ENCODE assay signal across 3 cellular contexts in genomic region chr9:6667080-6667479, GRCh38.
TF ChIP-seq lines count a peak whose summit lies in the region.

No MANE protein-coding gene starts in this region.

TF ChIP-seq in HepG2, 621 proteins besides CTCF, POLR2A, EP300 and RAD21:
- TF ChIP-seq ZNF558 (CRISPR knock-in tag; IDR thresholded peaks at IDR 0.05; ENCODE audit: borderline replicate concordance) (no peak), THAP11 (CRISPR knock-in tag; IDR thresholded peaks at IDR 0.05) (no peak)
- TF ChIP-seq, protein P1, sequence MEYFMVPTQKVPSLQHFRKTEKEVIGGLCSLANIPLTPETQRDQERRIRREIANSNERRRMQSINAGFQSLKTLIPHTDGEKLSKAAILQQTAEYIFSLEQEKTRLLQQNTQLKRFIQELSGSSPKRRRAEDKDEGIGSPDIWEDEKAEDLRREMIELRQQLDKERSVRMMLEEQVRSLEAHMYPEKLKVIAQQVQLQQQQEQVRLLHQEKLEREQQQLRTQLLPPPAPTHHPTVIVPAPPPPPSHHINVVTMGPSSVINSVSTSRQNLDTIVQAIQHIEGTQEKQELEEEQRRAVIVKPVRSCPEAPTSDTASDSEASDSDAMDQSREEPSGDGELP (IDR thresholded peaks at IDR 0.05; ENCODE audit: borderline replicate concordance, low read depth), result no peak

TF ChIP-seq in HCT116, 20 proteins besides CTCF, POLR2A, EP300 and RAD21:
- no peak for TF ChIP-seq EGR1 (IDR thresholded peaks at IDR 0.05; ENCODE audit: low read depth)
- no peak for TF ChIP-seq EZH2 (IDR thresholded peaks at IDR 0.05)
- no peak for TF ChIP-seq ELF1 (IDR thresholded peaks at IDR 0.05; ENCODE audit: borderline replicate concordance, low read depth)
- TF ChIP-seq FOSL1 (IDR thresholded peaks at IDR 0.05; ENCODE audit: low read depth), result no peak
- no peak for TF ChIP-seq MAX (IDR thresholded peaks at IDR 0.05)
- no peak for TF ChIP-seq SIN3A (IDR thresholded peaks at IDR 0.05; ENCODE audit: low read depth)
- no peak for TF ChIP-seq EZH2phosphoT487 (IDR thresholded peaks at IDR 0.05; ENCODE audit: borderline replicate concordance)
- no peak for TF ChIP-seq SRF (IDR thresholded peaks at IDR 0.05; ENCODE audit: low read depth)
- no peak for TF ChIP-seq REST (IDR thresholded peaks at IDR 0.05; ENCODE audit: low read depth)
- no peak for TF ChIP-seq POLR2AphosphoS5 (IDR thresholded peaks at IDR 0.05; ENCODE audit: low read depth, low read length)
- TF ChIP-seq, protein P2, sequence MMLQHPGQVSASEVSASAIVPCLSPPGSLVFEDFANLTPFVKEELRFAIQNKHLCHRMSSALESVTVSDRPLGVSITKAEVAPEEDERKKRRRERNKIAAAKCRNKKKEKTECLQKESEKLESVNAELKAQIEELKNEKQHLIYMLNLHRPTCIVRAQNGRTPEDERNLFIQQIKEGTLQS (IDR thresholded peaks at IDR 0.05), result no peak
- TF ChIP-seq JUND (IDR thresholded peaks at IDR 0.05), result no peak
- TF ChIP-seq YY1 (IDR thresholded peaks at IDR 0.05; ENCODE audit: extremely low read depth, insufficient replicate concordance, low read depth, low read length), result no peak
- no peak for TF ChIP-seq ZFX (IDR thresholded peaks at IDR 0.05)
- TF ChIP-seq SP1 (IDR thresholded peaks at IDR 0.05; ENCODE audit: low read depth), result no peak
- no peak for TF ChIP-seq ZNF274 (IDR thresholded peaks at IDR 0.05; ENCODE audit: low read depth, low read length)
- TF ChIP-seq, protein P3, sequence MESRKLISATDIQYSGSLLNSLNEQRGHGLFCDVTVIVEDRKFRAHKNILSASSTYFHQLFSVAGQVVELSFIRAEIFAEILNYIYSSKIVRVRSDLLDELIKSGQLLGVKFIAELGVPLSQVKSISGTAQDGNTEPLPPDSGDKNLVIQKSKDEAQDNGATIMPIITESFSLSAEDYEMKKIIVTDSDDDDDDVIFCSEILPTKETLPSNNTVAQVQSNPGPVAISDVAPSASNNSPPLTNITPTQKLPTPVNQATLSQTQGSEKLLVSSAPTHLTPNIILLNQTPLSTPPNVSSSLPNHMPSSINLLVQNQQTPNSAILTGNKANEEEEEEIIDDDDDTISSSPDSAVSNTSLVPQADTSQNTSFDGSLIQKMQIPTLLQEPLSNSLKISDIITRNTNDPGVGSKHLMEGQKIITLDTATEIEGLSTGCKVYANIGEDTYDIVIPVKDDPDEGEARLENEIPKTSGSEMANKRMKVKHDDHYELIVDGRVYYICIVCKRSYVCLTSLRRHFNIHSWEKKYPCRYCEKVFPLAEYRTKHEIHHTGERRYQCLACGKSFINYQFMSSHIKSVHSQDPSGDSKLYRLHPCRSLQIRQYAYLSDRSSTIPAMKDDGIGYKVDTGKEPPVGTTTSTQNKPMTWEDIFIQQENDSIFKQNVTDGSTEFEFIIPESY (IDR thresholded peaks at IDR 0.05; ENCODE audit: extremely low read depth, insufficient replicate concordance, low read length), result no peak

TF ChIP-seq in GM12878, 131 proteins besides CTCF, POLR2A, EP300 and RAD21:
- TF ChIP-seq ATF2 (IDR thresholded peaks at IDR 0.05; ENCODE audit: low read length), result no peak
- no peak for TF ChIP-seq POLR2AphosphoS2 (IDR thresholded peaks at IDR 0.05; ENCODE audit: low read depth, low read length)
- TF ChIP-seq HDAC2 (IDR thresholded peaks at IDR 0.05), result no peak
- TF ChIP-seq, protein P4, sequence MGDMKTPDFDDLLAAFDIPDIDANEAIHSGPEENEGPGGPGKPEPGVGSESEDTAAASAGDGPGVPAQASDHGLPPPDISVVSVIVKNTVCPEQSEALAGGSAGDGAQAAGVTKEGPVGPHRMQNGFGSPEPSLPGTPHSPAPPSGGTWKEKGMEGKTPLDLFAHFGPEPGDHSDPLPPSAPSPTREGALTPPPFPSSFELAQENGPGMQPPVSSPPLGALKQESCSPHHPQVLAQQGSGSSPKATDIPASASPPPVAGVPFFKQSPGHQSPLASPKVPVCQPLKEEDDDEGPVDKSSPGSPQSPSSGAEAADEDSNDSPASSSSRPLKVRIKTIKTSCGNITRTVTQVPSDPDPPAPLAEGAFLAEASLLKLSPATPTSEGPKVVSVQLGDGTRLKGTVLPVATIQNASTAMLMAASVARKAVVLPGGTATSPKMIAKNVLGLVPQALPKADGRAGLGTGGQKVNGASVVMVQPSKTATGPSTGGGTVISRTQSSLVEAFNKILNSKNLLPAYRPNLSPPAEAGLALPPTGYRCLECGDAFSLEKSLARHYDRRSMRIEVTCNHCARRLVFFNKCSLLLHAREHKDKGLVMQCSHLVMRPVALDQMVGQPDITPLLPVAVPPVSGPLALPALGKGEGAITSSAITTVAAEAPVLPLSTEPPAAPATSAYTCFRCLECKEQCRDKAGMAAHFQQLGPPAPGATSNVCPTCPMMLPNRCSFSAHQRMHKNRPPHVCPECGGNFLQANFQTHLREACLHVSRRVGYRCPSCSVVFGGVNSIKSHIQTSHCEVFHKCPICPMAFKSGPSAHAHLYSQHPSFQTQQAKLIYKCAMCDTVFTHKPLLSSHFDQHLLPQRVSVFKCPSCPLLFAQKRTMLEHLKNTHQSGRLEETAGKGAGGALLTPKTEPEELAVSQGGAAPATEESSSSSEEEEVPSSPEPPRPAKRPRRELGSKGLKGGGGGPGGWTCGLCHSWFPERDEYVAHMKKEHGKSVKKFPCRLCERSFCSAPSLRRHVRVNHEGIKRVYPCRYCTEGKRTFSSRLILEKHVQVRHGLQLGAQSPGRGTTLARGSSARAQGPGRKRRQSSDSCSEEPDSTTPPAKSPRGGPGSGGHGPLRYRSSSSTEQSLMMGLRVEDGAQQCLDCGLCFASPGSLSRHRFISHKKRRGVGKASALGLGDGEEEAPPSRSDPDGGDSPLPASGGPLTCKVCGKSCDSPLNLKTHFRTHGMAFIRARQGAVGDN (IDR thresholded peaks at IDR 0.05), result no peak
- TF ChIP-seq SPI1 (IDR thresholded peaks at IDR 0.05; ENCODE audit: borderline replicate concordance, insufficient read depth, low read depth, low read length), result no peak
- no peak for TF ChIP-seq MYB (IDR thresholded peaks at IDR 0.05; ENCODE audit: borderline replicate concordance, low read depth, low read length)
- TF ChIP-seq, protein P5, sequence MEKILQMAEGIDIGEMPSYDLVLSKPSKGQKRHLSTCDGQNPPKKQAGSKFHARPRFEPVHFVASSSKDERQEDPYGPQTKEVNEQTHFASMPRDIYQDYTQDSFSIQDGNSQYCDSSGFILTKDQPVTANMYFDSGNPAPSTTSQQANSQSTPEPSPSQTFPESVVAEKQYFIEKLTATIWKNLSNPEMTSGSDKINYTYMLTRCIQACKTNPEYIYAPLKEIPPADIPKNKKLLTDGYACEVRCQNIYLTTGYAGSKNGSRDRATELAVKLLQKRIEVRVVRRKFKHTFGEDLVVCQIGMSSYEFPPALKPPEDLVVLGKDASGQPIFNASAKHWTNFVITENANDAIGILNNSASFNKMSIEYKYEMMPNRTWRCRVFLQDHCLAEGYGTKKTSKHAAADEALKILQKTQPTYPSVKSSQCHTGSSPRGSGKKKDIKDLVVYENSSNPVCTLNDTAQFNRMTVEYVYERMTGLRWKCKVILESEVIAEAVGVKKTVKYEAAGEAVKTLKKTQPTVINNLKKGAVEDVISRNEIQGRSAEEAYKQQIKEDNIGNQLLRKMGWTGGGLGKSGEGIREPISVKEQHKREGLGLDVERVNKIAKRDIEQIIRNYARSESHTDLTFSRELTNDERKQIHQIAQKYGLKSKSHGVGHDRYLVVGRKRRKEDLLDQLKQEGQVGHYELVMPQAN (conservative IDR thresholded peaks at IDR 0.05), result no peak
- no peak for TF ChIP-seq TARDBP (IDR thresholded peaks at IDR 0.05; ENCODE audit: borderline replicate concordance)
- no peak for TF ChIP-seq BHLHE40 (IDR thresholded peaks at IDR 0.05; ENCODE audit: borderline replicate concordance in 1 of 2, low read depth in 2 of 2, low read length in 1 of 2)
- no peak for TF ChIP-seq KDM1A (IDR thresholded peaks at IDR 0.05; ENCODE audit: borderline replicate concordance)
- TF ChIP-seq CHD2 (IDR thresholded peaks at IDR 0.05; ENCODE audit: borderline replicate concordance, low read depth, low read length), result no peak
- no peak for TF ChIP-seq CBFB (IDR thresholded peaks at IDR 0.05; ENCODE audit: low read depth)
TF ChIP-seq in GM12878: peak in this region for 0.
